In genomic region chr22:38122616-38123015, GRCh38 we compare ENCODE assay signal across 24 cellular contexts. TPM values are rescaled to one million over a fixed set of nuclear protein-coding genes. Genes with fewer than 3 reads are reported as not detected.
DNase-seq lines count a peak whose midpoint lies in the region; ATAC-seq and TF ChIP-seq lines count a peak whose summit lies in the region.
"Had no signal": no experiment of that assay in that cellular context is flagged by ENCODE, and none has a peak within 500 bp of the region (broad histone marks: within the 10 kb centered on the region; RNA-seq: fewer than 3 reads in every experiment).

No MANE protein-coding gene starts in this region.

- H2AFZ ChIP-seq in OCI-LY7 (ENCODE audit: low read length), result no peak overlapping the region
- H2AFZ ChIP-seq: GM23248 had no signal

- no peaks in the 10 kb centered on the region for H3K9me3 ChIP-seq in BLaER1
- H3K9me3 ChIP-seq in OCI-LY7 (ENCODE audit: low read length), result no peaks in the 10 kb centered on the region
- H3K9me3 ChIP-seq: A549 had no signal

- intact Hi-C loops in OCI-LY7 (cut with micrococcal nuclease; ENCODE audit: unreplicated experiment), result no loop called here

- no peak overlapping the region for H3K4me3 ChIP-seq in BLaER1
- no peak overlapping the region for H3K4me3 ChIP-seq in H7 (ENCODE audit: insufficient read depth, low read depth, low read length)
- no peak overlapping the region for H3K4me3 ChIP-seq in OCI-LY7 (ENCODE audit: low read depth, low read length, poor library complexity, severe bottlenecking)
- H3K4me3 ChIP-seq: A549, GM23248 had no signal

- no peaks in the 10 kb centered on the region for H3K9me2 ChIP-seq in OCI-LY7 (ENCODE audit: insufficient read depth, low read length)

- POLR2A ChIA-PET in OCI-LY7 (lab: Charles Lee), result no interaction called here

- H4K20me1 ChIP-seq in BLaER1, result no peaks in the 10 kb centered on the region; the same call in 1 of the 2 replicates
- no peaks in the 10 kb centered on the region for H4K20me1 ChIP-seq in OCI-LY7 (ENCODE audit: insufficient read depth, low read length)

- peak overlapping the region; percentile 92 for H3K4me2 ChIP-seq in BLaER1
- H3K4me2 ChIP-seq in OCI-LY7 (ENCODE audit: low read length), result no peak overlapping the region
- H3K4me2 ChIP-seq: A549 had no signal

- CTCF ChIA-PET in OCI-LY7 (lab: Charles Lee; ENCODE audit: unreplicated experiment), result no interaction called here

- H3K27ac ChIP-seq in BLaER1 (peak overlapping the region; percentile 18; the same call in 1 of the 2 replicates), OCI-LY7 (ENCODE audit: low read depth, low read length, poor library complexity, severe bottlenecking) (no peak overlapping the region)
- H3K27ac ChIP-seq: A549, GM23248 had no signal

- no peaks in the 10 kb centered on the region for H3K79me2 ChIP-seq in OCI-LY7 (ENCODE audit: insufficient read depth, low read depth, low read length)

- DNase-seq in H7 (peak; percentile 67), OCI-LY7 (ENCODE audit: low spot score) (peak; percentile 5), islet precursor cell (peak; percentile 47), NCI-H2171 (lab: John Stamatoyannopoulos, UW) (no peak)
- DNase-seq in stimulated activated CD4-positive, alpha-beta T cell treated with anti-CD3 and anti-CD28 coated beads, Interleukin-1b, Interleukin-23, amount 100 ng/mL, for 48 hours, result no peak
- DNase-seq: CD4-positive, CD25-positive, alpha-beta regulatory T cell; COR-L47; DMS79; GM23248; MM.1S; NCI-H1092; NCI-H1436; NCI-H1930; NCI-H345; NCI-H524; NCI-H774; NK-92 treated with Interleukin-12 subunit alpha and Interleukin-12 subunit beta, amount 100 ng/mL, for 24 hours had no signal

- H3K4me1 ChIP-seq in BLaER1 (peaks cover 81% of the 10 kb centered on the region), OCI-LY7 (ENCODE audit: insufficient read depth, low read length, poor library complexity, severe bottlenecking) (no peaks in the 10 kb centered on the region)
- H3K4me1 ChIP-seq: A549 had no signal

- ATAC-seq in GM19452 (IDR thresholded peaks at IDR 0.05; ENCODE audit: unreplicated experiment), result no peak
- ATAC-seq: A549, Panc1 had no signal

- no peak for TF ChIP-seq CTCF in OCI-LY7 (conservative IDR thresholded peaks at IDR 0.05; ENCODE audit: low read length)

- no peak overlapping the region for H3K9ac ChIP-seq in BLaER1
- H3K9ac ChIP-seq: GM23248 had no signal

- BruUV-seq in OCI-LY7 (replicated peaks; lab: Mats Ljungman, UMichigan), result no TSS peak

- H3K27me3 ChIP-seq in BLaER1, result no peaks in the 10 kb centered on the region
- no peaks in the 10 kb centered on the region for H3K27me3 ChIP-seq in H7 (ENCODE audit: control insufficient read depth, insufficient read depth, low read length)

- H3K36me3 ChIP-seq in BLaER1 (0 out of 2 replicates have a peak, but pooled peaks cover 2% of the 10 kb centered on the region), H7 (replicated peaks; ENCODE audit: control insufficient read depth, insufficient read depth, low read length) (no peaks in the 10 kb centered on the region; the same call in 1 of the 2 replicates), OCI-LY7 (ENCODE audit: insufficient read depth, low read length) (no peaks in the 10 kb centered on the region)

RNA-seq across cellular contexts. Expression of gene BAIAP2L2, which starts 12.1 kb away (rescaled TPM):
- 1.0 and 2.7 TPM in 2 replicates for total RNA-seq in H7 (2014; rRNA removed; shearing (Covaris generic))
- total RNA-seq in OCI-LY7 (2014; rRNA removed; shearing (Covaris generic)), result 0.35 and 0.41 TPM in 2 replicates
- 1.9 and 2.4 TPM in 2 replicates for total RNA-seq in OCI-LY7 (2022)

RNA-seq across cellular contexts. Expression of gene SLC16A8, which starts 38.6 kb away (rescaled TPM):
- total RNA-seq in H7 (2014; rRNA removed; shearing (Covaris generic)), result not detected in 2 replicates
- not detected in 2 replicates for total RNA-seq in OCI-LY7 (2014; rRNA removed; shearing (Covaris generic))
- not detected in 2 replicates for total RNA-seq in OCI-LY7 (2022)
- total RNA-seq: B cell; CD4-positive, CD25-positive, alpha-beta regulatory T cell; SK-MEL-5; T-helper 1 cell treated with Interleukin-12 subunit alpha and Interleukin-12 subunit beta and Interleukin-4 antibody, amounts not matched to agents 30 ng/mL and 1 ng/mL, for 36 hours had no signal

RNA-seq across cellular contexts. Expression of gene PLA2G6, which starts 59.0 kb away (rescaled TPM):
- 23.4 and 49.6 TPM in 2 replicates for total RNA-seq in H7 (2014; rRNA removed; shearing (Covaris generic))
- 23.3 and 33.9 TPM in 2 replicates for total RNA-seq in OCI-LY7 (2014; rRNA removed; shearing (Covaris generic))
- 83.9 and 106 TPM in 2 replicates for total RNA-seq in OCI-LY7 (2022)

Comparison
In these comparisons a context has a peak if more than half of its experiments do, and no peak if none do; other contexts are left out.
1. DNase-seq: peak in H7 (single experiment), OCI-LY7 (single experiment) and islet precursor cell (single experiment); none in stimulated activated CD4-positive, alpha-beta T cell treated with anti-CD3 and anti-CD28 coated beads, Interleukin-1b, Interleukin-23, amount 100 ng/mL, for 48 hours (single experiment) and NCI-H2171 (single experiment).